ENCODE assay signal across 19 cellular contexts in genomic region chr7:70893985-70894722, GRCh38.
"Had no signal": no experiment of that assay in that cellular context is flagged by ENCODE, and none has a peak within 500 bp of the region (broad histone marks: within the 10 kb centered on the region; RNA-seq: fewer than 3 reads in every experiment).

No MANE protein-coding gene starts in this region.

- H3K36me3 Mint-ChIP-seq: activated naive CD8-positive, alpha-beta T cell treated with anti-CD3 and anti-CD28 coated beads for 36 hours had no signal

- H3K27me3 ChIP-seq: body of pancreas, foreskin keratinocyte, tibial artery had no signal

- H3K4me1 ChIP-seq: body of pancreas, foreskin keratinocyte, tibial artery had no signal

- DNase-seq: activated CD4-positive, alpha-beta T cell treated with anti-CD3 and anti-CD28 coated beads, Interleukin-2, amount 10 ng/mL, durations not matched to agents 24 days and 14 days; activated CD8-positive, alpha-beta T cell treated with anti-CD3 and anti-CD28 coated beads for 36 hours; activated naive CD4-positive, alpha-beta T cell; activated naive CD8-positive, alpha-beta T cell treated with anti-CD3 and anti-CD28 coated beads for 36 hours; activated T-cell treated with anti-CD3 and anti-CD28 coated beads, Interleukin-2, amount 50 U/mL, for 1 hour; amniotic stem cell; body of pancreas; foreskin keratinocyte; hypothalamus; midbrain; nephron progenitor cell; stimulated activated naive CD8-positive, alpha-beta T cell treated with anti-CD3 and anti-CD28 coated beads, Interleukin-15, Interleukin-2, amounts not matched to agents 100 U/mL and 50 U/mL, for 24 hours; substantia nigra; T1000; tibial artery had no signal

- H3K4me1 Mint-ChIP-seq: activated CD4-positive, alpha-beta T cell treated with anti-CD3 and anti-CD28 coated beads, Interleukin-2, amount 10 ng/mL, durations not matched to agents 24 days and 14 days; activated naive CD8-positive, alpha-beta T cell treated with anti-CD3 and anti-CD28 coated beads for 36 hours; activated T-helper 17 cell treated with anti-CD3 and anti-CD28 coated beads, Interleukin-2, amount 50 U/mL, for 72 hours had no signal

- H3K36me3 ChIP-seq: tibial artery had no signal

- H3K27ac Mint-ChIP-seq: activated CD4-positive, alpha-beta T cell treated with anti-CD3 and anti-CD28 coated beads, Interleukin-2, amount 10 ng/mL, durations not matched to agents 24 days and 14 days; activated CD8-positive, alpha-beta T cell treated with anti-CD3 and anti-CD28 coated beads for 36 hours; activated naive CD8-positive, alpha-beta T cell treated with anti-CD3 and anti-CD28 coated beads for 36 hours; activated T-helper 17 cell treated with anti-CD3 and anti-CD28 coated beads, Interleukin-2, amount 50 U/mL, for 72 hours; progenitor cell of endocrine pancreas had no signal

- H3K4me3 ChIP-seq: body of pancreas, lung, tibial artery had no signal

- H3K27ac ChIP-seq: body of pancreas, epithelial cell of prostate, foreskin keratinocyte, tibial artery had no signal

- H3K27me3 Mint-ChIP-seq: activated CD4-positive, alpha-beta T cell treated with anti-CD3 and anti-CD28 coated beads, Interleukin-2, amount 10 ng/mL, durations not matched to agents 24 days and 14 days; activated CD8-positive, alpha-beta T cell treated with anti-CD3 and anti-CD28 coated beads for 36 hours; activated naive CD8-positive, alpha-beta T cell treated with anti-CD3 and anti-CD28 coated beads for 36 hours had no signal

- H3K4me3 Mint-ChIP-seq: activated CD4-positive, alpha-beta T cell treated with anti-CD3 and anti-CD28 coated beads, Interleukin-2, amount 10 ng/mL, durations not matched to agents 24 days and 14 days; activated CD8-positive, alpha-beta T cell treated with anti-CD3 and anti-CD28 coated beads for 36 hours; activated naive CD8-positive, alpha-beta T cell treated with anti-CD3 and anti-CD28 coated beads for 36 hours; activated T-helper 17 cell treated with anti-CD3 and anti-CD28 coated beads, Interleukin-2, amount 50 U/mL, for 72 hours; nephron progenitor cell had no signal
